In genomic region chr9:108534741-108535140, GRCh38 we compare ENCODE assay signal across 1 cellular context.
TF ChIP-seq lines count a peak whose summit lies in the region.

No MANE protein-coding gene starts in this region.

TF ChIP-seq in SK-N-SH treated with all-trans-retinoic acid at 6 μM for 48 hours, 23 proteins besides CTCF, POLR2A, EP300 and RAD21:
- TF ChIP-seq PATZ1 (CRISPR knock-in tag; IDR thresholded peaks at IDR 0.05; ENCODE audit: borderline replicate concordance) (no peak), ZFP3 (CRISPR knock-in tag; IDR thresholded peaks at IDR 0.05) (no peak), ZC3H10 (CRISPR knock-in tag; IDR thresholded peaks at IDR 0.05) (no peak), ISL1 (CRISPR knock-in tag; IDR thresholded peaks at IDR 0.05) (no peak), BACH2 (CRISPR knock-in tag; IDR thresholded peaks at IDR 0.05; ENCODE audit: borderline replicate concordance) (no peak), CSRNP3 (CRISPR knock-in tag; IDR thresholded peaks at IDR 0.05) (no peak), CREB5 (CRISPR knock-in tag; IDR thresholded peaks at IDR 0.05; ENCODE audit: low read depth) (no peak), TCF4 (CRISPR knock-in tag; IDR thresholded peaks at IDR 0.05; ENCODE audit: borderline replicate concordance) (no peak), CSDC2 (CRISPR knock-in tag; IDR thresholded peaks at IDR 0.05) (no peak), RARB (CRISPR knock-in tag; IDR thresholded peaks at IDR 0.05) (no peak), SNAI2 (CRISPR knock-in tag; IDR thresholded peaks at IDR 0.05) (no peak)
